In the genomic region with DNA sequence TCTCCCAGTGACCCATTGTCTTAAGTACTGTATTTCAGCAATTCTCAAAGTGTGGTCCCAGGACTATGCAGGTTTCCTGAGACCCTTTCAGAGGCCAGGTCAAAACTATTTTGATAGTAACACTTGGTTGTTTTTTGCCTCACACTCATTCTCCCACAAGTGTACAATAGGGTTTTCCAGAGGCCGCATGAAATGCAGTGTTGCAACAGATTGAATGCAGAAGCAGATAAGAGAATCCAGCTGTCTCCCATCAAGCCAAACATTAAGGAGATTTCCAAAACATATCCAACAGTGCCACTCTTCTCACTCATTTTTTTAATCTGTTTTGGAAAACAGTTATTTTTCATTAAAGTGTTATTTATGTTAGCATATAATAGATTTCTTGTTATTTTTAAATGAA, we compare ENCODE assay signal across 23 cellular contexts.
"Had no signal": no experiment of that assay in that cellular context is flagged by ENCODE, and none has a peak within 500 bp of the region (broad histone marks: within the 10 kb centered on the region; RNA-seq: fewer than 3 reads in every experiment).

No MANE protein-coding gene starts in this region.

- FAIRE-seq: endothelial cell of umbilical vein, kidney had no signal

- H3K36me3 Mint-ChIP-seq: naive B cell had no signal

- DNase-seq: activated CD4-positive, alpha-beta T cell treated with anti-CD3 and anti-CD28 coated beads, Interleukin-2, amount 10 ng/mL, durations not matched to agents 24 days and 14 days; activated CD8-positive, alpha-beta T cell treated with anti-CD3 and anti-CD28 coated beads for 36 hours; activated naive CD4-positive, alpha-beta T cell; activated naive CD8-positive, alpha-beta T cell treated with anti-CD3 and anti-CD28 coated beads for 36 hours; activated T-cell treated with anti-CD3 and anti-CD28 coated beads, Interleukin-2, amount 50 U/mL, for 1 hour; anterior cingulate cortex; brain microvascular endothelial cell; effector CD4-positive, alpha-beta T cell; gastrocnemius medialis; head of caudate nucleus; kidney; left lung; mucosa of descending colon; naive B cell; stimulated activated naive B cell treated with anti-CD40 and anti-IgM and Interleukin-4, amounts not matched to agents 10 μg/mL and 1 μg/mL and 100 μg/mL, for 72 hours; T-helper 1 cell; T-helper 9 cell; upper lobe of right lung had no signal

- H3K4me3 ChIP-seq: esophagus muscularis mucosa, gastrocnemius medialis, left lung, mucosa of descending colon, prostate gland, upper lobe of right lung had no signal

- H3K27me3 ChIP-seq: brain microvascular endothelial cell, esophagus muscularis mucosa, gastrocnemius medialis, left lung, upper lobe of right lung had no signal

- ATAC-seq: activated CD8-positive, alpha-beta T cell treated with anti-CD3 and anti-CD28 coated beads for 36 hours; activated T-helper 17 cell treated with anti-CD3 and anti-CD28 coated beads, Interleukin-2, amount 50 U/mL, for 72 hours; gastrocnemius medialis; mucosa of descending colon; sciatic nerve; stimulated activated naive B cell treated with anti-CD40 and anti-IgM and Interleukin-4, amounts not matched to agents 10 μg/mL and 1 μg/mL and 100 μg/mL, for 72 hours had no signal

- H3K36me3 ChIP-seq: brain microvascular endothelial cell, prostate gland had no signal

- H3K4me3 Mint-ChIP-seq: activated CD4-positive, alpha-beta T cell treated with anti-CD3 and anti-CD28 coated beads, Interleukin-2, amount 10 ng/mL, durations not matched to agents 24 days and 14 days; activated CD8-positive, alpha-beta T cell treated with anti-CD3 and anti-CD28 coated beads for 36 hours; activated naive CD8-positive, alpha-beta T cell treated with anti-CD3 and anti-CD28 coated beads for 36 hours; activated T-helper 17 cell treated with anti-CD3 and anti-CD28 coated beads, Interleukin-2, amount 50 U/mL, for 72 hours; naive B cell; stimulated activated naive B cell treated with anti-CD40 and anti-IgM and Interleukin-4, amounts not matched to agents 10 μg/mL and 1 μg/mL and 100 μg/mL, for 72 hours had no signal

- H3K27ac Mint-ChIP-seq: activated CD4-positive, alpha-beta T cell treated with anti-CD3 and anti-CD28 coated beads, Interleukin-2, amount 10 ng/mL, durations not matched to agents 24 days and 14 days; activated CD8-positive, alpha-beta T cell treated with anti-CD3 and anti-CD28 coated beads for 36 hours; activated naive CD8-positive, alpha-beta T cell treated with anti-CD3 and anti-CD28 coated beads for 36 hours; activated T-helper 17 cell treated with anti-CD3 and anti-CD28 coated beads, Interleukin-2, amount 50 U/mL, for 72 hours; stimulated activated naive B cell treated with anti-CD40 and anti-IgM and Interleukin-4, amounts not matched to agents 10 μg/mL and 1 μg/mL and 100 μg/mL, for 72 hours had no signal

- H3K9me3 Mint-ChIP-seq: activated CD4-positive, alpha-beta T cell treated with anti-CD3 and anti-CD28 coated beads, Interleukin-2, amount 10 ng/mL, durations not matched to agents 24 days and 14 days; activated CD8-positive, alpha-beta T cell treated with anti-CD3 and anti-CD28 coated beads for 36 hours; activated naive CD8-positive, alpha-beta T cell treated with anti-CD3 and anti-CD28 coated beads for 36 hours; activated T-helper 17 cell treated with anti-CD3 and anti-CD28 coated beads, Interleukin-2, amount 50 U/mL, for 72 hours; naive B cell; stimulated activated naive B cell treated with anti-CD40 and anti-IgM and Interleukin-4, amounts not matched to agents 10 μg/mL and 1 μg/mL and 100 μg/mL, for 72 hours had no signal

- H3K27me3 Mint-ChIP-seq: activated CD4-positive, alpha-beta T cell treated with anti-CD3 and anti-CD28 coated beads, Interleukin-2, amount 10 ng/mL, durations not matched to agents 24 days and 14 days; activated CD8-positive, alpha-beta T cell treated with anti-CD3 and anti-CD28 coated beads for 36 hours; activated naive CD8-positive, alpha-beta T cell treated with anti-CD3 and anti-CD28 coated beads for 36 hours; activated T-helper 17 cell treated with anti-CD3 and anti-CD28 coated beads, Interleukin-2, amount 50 U/mL, for 72 hours; naive B cell; stimulated activated naive B cell treated with anti-CD40 and anti-IgM and Interleukin-4, amounts not matched to agents 10 μg/mL and 1 μg/mL and 100 μg/mL, for 72 hours had no signal

- H3K27ac ChIP-seq: brain microvascular endothelial cell, esophagus muscularis mucosa, gastrocnemius medialis, prostate gland, upper lobe of right lung had no signal

- H3K9me3 ChIP-seq: esophagus muscularis mucosa, gastrocnemius medialis, left lung, mucosa of descending colon, prostate gland, upper lobe of right lung had no signal

- H3K4me1 ChIP-seq: left lung, prostate gland had no signal
